16 cellular contexts compared by ENCODE assay signal in genomic region chr18:69002233-69002632, GRCh38.
DNase-seq lines count a peak whose midpoint lies in the region; ATAC-seq, FAIRE-seq and TF ChIP-seq lines count a peak whose summit lies in the region.
"Had no signal": no experiment of that assay in that cellular context is flagged by ENCODE, and none has a peak within 500 bp of the region (broad histone marks: within the 10 kb centered on the region; RNA-seq: fewer than 3 reads in every experiment).

No MANE protein-coding gene starts in this region.

- CTCF ChIA-PET in GM12878 (lab: Yijun Ruan, JAX), result no interaction called here

- H3K27ac Mint-ChIP-seq in neural crest cell (ENCODE audit: unreplicated experiment), result no peak overlapping the region
- H3K27ac Mint-ChIP-seq: activated CD4-positive, alpha-beta T cell treated with anti-CD3 and anti-CD28 coated beads, Interleukin-2, amount 10 ng/mL, durations not matched to agents 7 days and 5 days; naive B cell had no signal

- H3K4me3 Mint-ChIP-seq in neural crest cell, result no peak overlapping the region
- H3K4me3 Mint-ChIP-seq: activated CD4-positive, alpha-beta T cell treated with anti-CD3 and anti-CD28 coated beads, Interleukin-2, amount 10 ng/mL, durations not matched to agents 7 days and 5 days; central memory CD8-positive, alpha-beta T cell; naive B cell had no signal

- TF ChIP-seq POLR2A in GM12878 (IDR thresholded peaks at IDR 0.05; ENCODE audit: low read depth, low read length), result no peak

- no peaks in the 10 kb centered on the region for H3K9me3 ChIP-seq in GM12878 (replicated peaks; ENCODE audit: control insufficient read depth, insufficient read depth, low read length)

- H3K79me2 ChIP-seq in GM12878 (ENCODE audit: control insufficient read depth, insufficient read depth, low read length), result no peaks in the 10 kb centered on the region

- no peak for TF ChIP-seq EP300 in GM12878 (IDR thresholded peaks at IDR 0.05; ENCODE audit: borderline replicate concordance in 1 of 2, control insufficient read depth in 1 of 2, low read depth in 2 of 2, low read length in 2 of 2)

- no peak overlapping the region for H3K4me3 ChIP-seq in GM12878

- no peak overlapping the region for H3K4me2 ChIP-seq in GM12878 (ENCODE audit: control insufficient read depth, insufficient read depth)

- ATAC-seq in HG03354 (IDR thresholded peaks at IDR 0.05; ENCODE audit: poor library complexity, severe bottlenecking, unreplicated experiment) (peak; percentile 60), GM12878 (peak; percentile 62)

- in situ Hi-C loops in GM12878 (cut with MboI), result no loop called here

- no peaks in the 10 kb centered on the region for H3K36me3 ChIP-seq in GM12878 (ENCODE audit: control insufficient read depth in 2 of 2, insufficient read depth in 2 of 2, low read length in 1 of 2)

- peaks cover 2% of the 10 kb centered on the region for H3K9me3 Mint-ChIP-seq in neural crest cell
- H3K9me3 Mint-ChIP-seq: activated CD4-positive, alpha-beta T cell treated with anti-CD3 and anti-CD28 coated beads, Interleukin-2, amount 10 ng/mL, durations not matched to agents 7 days and 5 days; central memory CD8-positive, alpha-beta T cell had no signal

- H2AFZ ChIP-seq in GM12878 (ENCODE audit: control insufficient read depth, low read depth, low read length), result no peak overlapping the region

- no peaks in the 10 kb centered on the region for H3K4me1 Mint-ChIP-seq in neural crest cell
- H3K4me1 Mint-ChIP-seq: activated CD4-positive, alpha-beta T cell treated with anti-CD3 and anti-CD28 coated beads, Interleukin-2, amount 10 ng/mL, durations not matched to agents 7 days and 5 days; central memory CD8-positive, alpha-beta T cell; naive B cell had no signal

- H3K36me3 Mint-ChIP-seq in neural crest cell (ENCODE audit: low read depth), result no peaks in the 10 kb centered on the region
- H3K36me3 Mint-ChIP-seq: naive B cell had no signal

- no peak for FAIRE-seq in GM12878 (lab: Jason Lieb, UNC)
- FAIRE-seq: kidney had no signal

- no peak overlapping the region for H3K27ac ChIP-seq in GM12878 (ENCODE audit: control insufficient read depth, insufficient read depth)

- SMC1A ChIA-PET in GM12878 (lab: Charles Lee; ENCODE audit: uncharacterized antibody, unreplicated experiment), result interaction anchor here (1.7 kb wide), 1 partner anchor 10 kb away, joined by 5 read pairs; no protein-coding TSS in a partner anchor

- intact Hi-C loops in GM12878 (cut with micrococcal nuclease; ENCODE audit: unreplicated experiment), result no loop called here

- RAD21 ChIA-PET in GM12878 (lab: Charles Lee; ENCODE audit: unreplicated experiment), result no interaction called here

- BruUV-seq in GM12878 (replicated peaks; lab: Mats Ljungman, UMichigan), result no TSS peak

- H3K9ac ChIP-seq in GM12878 (ENCODE audit: control insufficient read depth, insufficient read depth, low read length), result no peak overlapping the region

- no peaks in the 10 kb centered on the region for H3K4me1 ChIP-seq in GM12878 (ENCODE audit: control insufficient read depth, insufficient read depth, low read length)

- no peaks in the 10 kb centered on the region for H4K20me1 ChIP-seq in GM12878 (ENCODE audit: control insufficient read depth, insufficient read depth)

- TF ChIP-seq CTCF in GM12878 (IDR thresholded peaks at IDR 0.05 in 2 of 3, conservative IDR thresholded peaks at IDR 0.05 in 1 of 3; ENCODE audit: control insufficient read depth in 2 of 3, extremely low read depth in 1 of 3, insufficient read depth in 1 of 3, low read depth in 3 of 3, low read length in 3 of 3) (peak in 2 of 3 experiments; percentile 33 to 36; a peak in 4 of 6 replicates), neural crest cell (conservative IDR thresholded peaks at IDR 0.05) (peak; percentile 52)

- WGBS in GM12878 (ENCODE audit: insufficient coverage, insufficient replicate concordance, low lambda C conversion rate, missing lambda C conversion rate), result 72% methylated on average over 6 of the region's 6 CpGs

- DNase-seq in NCI-H2171 treated with DMSO at 0.1 percent for 48 hours (lab: John Stamatoyannopoulos, UW), result peak; percentile 3
- DNase-seq in NCI-H2171 (lab: John Stamatoyannopoulos, UW), result no peak
- DNase-seq in GM12878 (ENCODE audit: low read depth, low spot score), result no peak
- DNase-seq in neural crest cell (ENCODE audit: low read depth, low spot score), result no peak
- no peak for DNase-seq in 8988T
- no peak for DNase-seq in NCI-H345 (lab: John Stamatoyannopoulos, UW)
- DNase-seq in T-helper 1 cell, result no peak
- DNase-seq: activated CD4-positive, alpha-beta T cell treated with anti-CD3 and anti-CD28 coated beads, Interleukin-2, amount 10 ng/mL, durations not matched to agents 7 days and 5 days; activated gamma-delta T cell; foreskin fibroblast; kidney; naive B cell; NCI-H1105 treated with DMSO at 0.1 percent for 48 hours; NCI-H526 treated with DMSO at 0.1 percent for 48 hours had no signal

- H3K27me3 Mint-ChIP-seq in neural crest cell (ENCODE audit: low read depth), result no peaks in the 10 kb centered on the region
- H3K27me3 Mint-ChIP-seq: activated CD4-positive, alpha-beta T cell treated with anti-CD3 and anti-CD28 coated beads, Interleukin-2, amount 10 ng/mL, durations not matched to agents 7 days and 5 days; central memory CD8-positive, alpha-beta T cell; naive B cell had no signal

- POLR2A ChIA-PET in GM12878 (lab: Charles Lee), result no interaction called here

- TF ChIP-seq RAD21 in GM12878 (IDR thresholded peaks at IDR 0.05; ENCODE audit: insufficient read depth, low read depth, low read length), result peak; percentile 23; the same call in 1 of the 2 replicates

- no peaks in the 10 kb centered on the region for H3K27me3 ChIP-seq in GM12878 (replicated peaks in 1 of 2; ENCODE audit: control insufficient read depth in 2 of 2, insufficient read depth in 2 of 2, low read length in 1 of 2)

TF ChIP-seq in GM12878, 131 proteins besides CTCF, POLR2A, EP300 and RAD21:
- TF ChIP-seq EGR1 (IDR thresholded peaks at IDR 0.05; ENCODE audit: borderline replicate concordance in 1 of 2, low read depth in 2 of 2, low read length in 2 of 2) (no peak), WRNIP1 (IDR thresholded peaks at IDR 0.05; ENCODE audit: borderline replicate concordance, low read depth, low read length) (no peak), JUNB (IDR thresholded peaks at IDR 0.05) (no peak), RUNX3 (IDR thresholded peaks at IDR 0.05; ENCODE audit: low read length) (no peak), RFX5 (IDR thresholded peaks at IDR 0.05; ENCODE audit: low read depth, low read length) (no peak), SUPT20H (IDR thresholded peaks at IDR 0.05; ENCODE audit: borderline replicate concordance, control insufficient read depth, low read depth, low read length) (no peak), CBFB (IDR thresholded peaks at IDR 0.05; ENCODE audit: low read depth) (no peak), POLR2AphosphoS5 (IDR thresholded peaks at IDR 0.05; ENCODE audit: low read length) (no peak), CBX5 (IDR thresholded peaks at IDR 0.05; ENCODE audit: low read depth) (no peak), NR2C1 (IDR thresholded peaks at IDR 0.05) (no peak), MXI1 (IDR thresholded peaks at IDR 0.05; ENCODE audit: low read depth, low read length) (no peak), ZNF217 (IDR thresholded peaks at IDR 0.05) (no peak), GABPA (IDR thresholded peaks at IDR 0.05; ENCODE audit: low read depth) (no peak), ETV6 (conservative IDR thresholded peaks at IDR 0.05 in 1 of 2, IDR thresholded peaks at IDR 0.05 in 1 of 2; ENCODE audit: borderline replicate concordance in 1 of 2, low read depth in 1 of 2) (no peak)
- TF ChIP-seq, protein P1, sequence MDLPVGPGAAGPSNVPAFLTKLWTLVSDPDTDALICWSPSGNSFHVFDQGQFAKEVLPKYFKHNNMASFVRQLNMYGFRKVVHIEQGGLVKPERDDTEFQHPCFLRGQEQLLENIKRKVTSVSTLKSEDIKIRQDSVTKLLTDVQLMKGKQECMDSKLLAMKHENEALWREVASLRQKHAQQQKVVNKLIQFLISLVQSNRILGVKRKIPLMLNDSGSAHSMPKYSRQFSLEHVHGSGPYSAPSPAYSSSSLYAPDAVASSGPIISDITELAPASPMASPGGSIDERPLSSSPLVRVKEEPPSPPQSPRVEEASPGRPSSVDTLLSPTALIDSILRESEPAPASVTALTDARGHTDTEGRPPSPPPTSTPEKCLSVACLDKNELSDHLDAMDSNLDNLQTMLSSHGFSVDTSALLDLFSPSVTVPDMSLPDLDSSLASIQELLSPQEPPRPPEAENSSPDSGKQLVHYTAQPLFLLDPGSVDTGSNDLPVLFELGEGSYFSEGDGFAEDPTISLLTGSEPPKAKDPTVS (IDR thresholded peaks at IDR 0.05; ENCODE audit: low read depth, low read length), result no peak
- TF ChIP-seq, protein P2, sequence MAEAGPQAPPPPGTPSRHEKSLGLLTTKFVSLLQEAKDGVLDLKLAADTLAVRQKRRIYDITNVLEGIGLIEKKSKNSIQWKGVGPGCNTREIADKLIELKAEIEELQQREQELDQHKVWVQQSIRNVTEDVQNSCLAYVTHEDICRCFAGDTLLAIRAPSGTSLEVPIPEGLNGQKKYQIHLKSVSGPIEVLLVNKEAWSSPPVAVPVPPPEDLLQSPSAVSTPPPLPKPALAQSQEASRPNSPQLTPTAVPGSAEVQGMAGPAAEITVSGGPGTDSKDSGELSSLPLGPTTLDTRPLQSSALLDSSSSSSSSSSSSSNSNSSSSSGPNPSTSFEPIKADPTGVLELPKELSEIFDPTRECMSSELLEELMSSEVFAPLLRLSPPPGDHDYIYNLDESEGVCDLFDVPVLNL (IDR thresholded peaks at IDR 0.05; ENCODE audit: low read depth, low read length), result no peak
